Comparison of ENCODE assay signal across 1 cellular context in genomic region chr15:38627684-38628277, GRCh38.
TF ChIP-seq lines count a peak whose summit lies in the region.

No MANE protein-coding gene starts in this region.

TF ChIP-seq in WTC11, 78 proteins besides CTCF, POLR2A, EP300 and RAD21 (continued from another document):
- TF ChIP-seq ARID4B (CRISPR knock-in tag; IDR thresholded peaks at IDR 0.05; ENCODE audit: borderline replicate concordance) (no peak), TEAD1 (CRISPR knock-in tag; IDR thresholded peaks at IDR 0.05) (no peak), ZNF425 (CRISPR knock-in tag; conservative IDR thresholded peaks at IDR 0.05) (no peak), SMAD4 (CRISPR knock-in tag; IDR thresholded peaks at IDR 0.05) (no peak)
